Comparison of ENCODE assay signal across 15 cellular contexts in the genomic region with DNA sequence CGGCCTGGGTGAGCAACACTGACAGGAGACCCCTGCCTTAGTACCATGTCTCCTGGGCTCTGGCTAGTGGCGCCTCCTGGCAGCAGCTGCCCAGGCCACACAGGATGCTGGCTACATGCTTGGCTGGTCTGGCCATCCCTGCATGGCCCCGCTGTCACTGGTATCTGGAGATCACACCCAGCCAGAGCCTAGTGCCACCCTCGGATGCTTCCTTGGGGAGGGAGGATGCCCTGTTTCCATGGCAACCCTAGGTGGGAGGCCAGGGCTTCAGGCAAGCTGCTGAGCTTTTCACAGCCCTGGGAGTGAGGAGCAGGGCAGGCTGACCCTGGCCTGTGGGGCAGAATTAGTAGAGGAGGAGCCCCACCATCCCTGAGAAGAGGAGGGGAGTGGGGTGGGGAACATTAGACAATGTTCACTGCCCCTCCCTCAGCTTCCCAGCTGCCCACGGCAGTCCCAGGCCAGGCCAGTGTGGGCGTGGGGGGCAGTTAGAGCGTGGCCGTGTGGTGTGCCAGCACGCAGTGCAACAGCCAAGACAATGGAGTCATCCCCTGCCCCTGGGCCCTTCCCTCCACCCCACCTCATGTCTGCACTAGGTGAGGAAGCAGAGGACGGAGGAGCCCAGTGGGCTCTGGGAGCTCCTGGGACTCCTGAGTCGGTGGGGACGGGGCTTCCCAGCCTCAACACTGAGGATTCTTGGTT. TPM values are rescaled to one million over a fixed set of nuclear protein-coding genes. Genes with fewer than 3 reads are reported as not detected.
DNase-seq lines count a peak whose midpoint lies in the region; ATAC-seq and TF ChIP-seq lines count a peak whose summit lies in the region.
"Had no signal": no experiment of that assay in that cellular context is flagged by ENCODE, and none has a peak within 500 bp of the region (broad histone marks: within the 10 kb centered on the region; RNA-seq: fewer than 3 reads in every experiment).

No MANE protein-coding gene starts in this region.

- H3K9me2 ChIP-seq in SK-N-SH: no peaks in the 10 kb centered on the region
- no peaks in the 10 kb centered on the region for H3K9me2 ChIP-seq in hepatocyte (replicated peaks; ENCODE audit: insufficient read depth)

- H3F3A ChIP-seq in SK-N-SH (replicated peaks; ENCODE audit: insufficient read depth): no peaks in the 10 kb centered on the region

- 86% methylated on average over 5 of the region's 12 CpGs for WGBS in SK-N-SH (ENCODE audit: low lambda C conversion rate)
- 87% methylated on average over 12 of the region's 12 CpGs for WGBS in hepatocyte (ENCODE audit: low lambda C conversion rate, missing lambda C conversion rate)

- DNase-seq in SK-N-SH: peak; percentile 90
- peak; percentile 23 for DNase-seq in cerebellum (ENCODE audit: low spot score)
- no peak for DNase-seq in neural crest cell (ENCODE audit: low read depth, low spot score)
- no peak for DNase-seq in NCI-H1436 treated with DMSO at 0.1 percent for 48 hours (lab: John Stamatoyannopoulos, UW)
- DNase-seq in superior temporal gyrus (ENCODE audit: extremely low spot score): no peak
- no peak for DNase-seq in hepatocyte (ENCODE audit: low spot score)
- DNase-seq: Kasumi-1, MM.1S, NCI-H1105, NCI-H187 treated with DMSO at 0.1 percent for 48 hours, NCI-H2171 treated with DMSO at 0.1 percent for 48 hours, NCI-H510A, NCI-H82 had no signal

- TF ChIP-seq RAD21 in SK-N-SH (IDR thresholded peaks at IDR 0.05; ENCODE audit: low read length): peak; percentile 54

- H3K4me2 ChIP-seq in SK-N-SH: no peak overlapping the region
- no peak overlapping the region for H3K4me2 ChIP-seq in hepatocyte

- H3K27ac ChIP-seq in SK-N-SH (ENCODE audit: low read depth in 2 of 2, low read length in 1 of 2): no peak overlapping the region
- no peak overlapping the region for H3K27ac ChIP-seq in hepatocyte
- H3K27ac ChIP-seq: C4-2B had no signal

- no peak overlapping the region for H3K9ac ChIP-seq in SK-N-SH

- H3K4me1 ChIP-seq in SK-N-SH (ENCODE audit: control insufficient read depth in 1 of 2, insufficient read depth in 2 of 2, low read depth in 1 of 2, low read length in 1 of 2) (peaks cover 0 to 13% of the 10 kb centered on the region in 2 experiments; a peak in 1 of 4 replicates), hepatocyte (ENCODE audit: insufficient read depth) (no peaks in the 10 kb centered on the region)

- POLR2A ChIA-PET in SK-N-SH (lab: Yijun Ruan, JAX): no interaction called here

- no peaks in the 10 kb centered on the region for H3K79me2 ChIP-seq in SK-N-SH (ENCODE audit: insufficient read depth)
- no peaks in the 10 kb centered on the region for H3K79me2 ChIP-seq in hepatocyte

- CTCF ChIA-PET in SK-N-SH (lab: Yijun Ruan, JAX): interaction anchor here (0.7 to 13.2 kb wide), 7 partner anchors 9 to 662 kb away, joined by 3 to 113 read pairs (median 4); no protein-coding TSS in a partner anchor

- peak overlapping the region; percentile 6 for H3K27ac Mint-ChIP-seq in neural crest cell (ENCODE audit: unreplicated experiment)

- no peaks in the 10 kb centered on the region for H3K36me3 Mint-ChIP-seq in neural crest cell (ENCODE audit: low read depth)

- no peaks in the 10 kb centered on the region for H3K27me3 Mint-ChIP-seq in neural crest cell (ENCODE audit: low read depth)

- no peak; the same call in 1 of the 3 replicates for ATAC-seq in SK-N-SH treated with all-trans-retinoic acid at 6 μM for 48 hours

- no peak for TF ChIP-seq CTCF in SK-N-SH (IDR thresholded peaks at IDR 0.05)
- TF ChIP-seq CTCF in neural crest cell (conservative IDR thresholded peaks at IDR 0.05): no peak
- no peak for TF ChIP-seq CTCF in hepatocyte (IDR thresholded peaks at IDR 0.05; ENCODE audit: poor library complexity)

- peaks cover 7% of the 10 kb centered on the region for H3K4me1 Mint-ChIP-seq in neural crest cell

- H3K9me3 ChIP-seq in SK-N-SH: no peaks in the 10 kb centered on the region
- H3K9me3 ChIP-seq in hepatocyte (ENCODE audit: low read depth): no peaks in the 10 kb centered on the region

- H3K4me3 ChIP-seq in SK-N-SH (ENCODE audit: low read depth in 2 of 2, low read length in 1 of 2) (no peak overlapping the region), hepatocyte (no peak overlapping the region)

- H3K9me3 Mint-ChIP-seq in neural crest cell: no peaks in the 10 kb centered on the region

- TF ChIP-seq EP300 in SK-N-SH (IDR thresholded peaks at IDR 0.05; ENCODE audit: borderline replicate concordance in 1 of 2, low read depth in 1 of 2, low read length in 1 of 2): no peak

- H3K36me3 ChIP-seq in SK-N-SH (replicated peaks in 1 of 2; ENCODE audit: control insufficient read depth in 1 of 2, insufficient read depth in 2 of 2, low read length in 1 of 2) (no peaks in the 10 kb centered on the region), hepatocyte (replicated peaks; ENCODE audit: insufficient read depth, low read depth) (no peaks in the 10 kb centered on the region)

- H4K20me1 ChIP-seq in SK-N-SH (ENCODE audit: insufficient read depth) (no peaks in the 10 kb centered on the region), hepatocyte (ENCODE audit: insufficient read depth, poor library complexity, severe bottlenecking) (no peaks in the 10 kb centered on the region)

- H3K27me3 ChIP-seq in SK-N-SH (ENCODE audit: insufficient read depth) (no peaks in the 10 kb centered on the region), hepatocyte (no peaks in the 10 kb centered on the region)

- H3K4me3 Mint-ChIP-seq in neural crest cell: no peak overlapping the region

- H2AFZ ChIP-seq in SK-N-SH (ENCODE audit: low read depth) (no peak overlapping the region), hepatocyte (no peak overlapping the region)

TF ChIP-seq in SK-N-SH, 30 proteins besides CTCF, POLR2A, EP300 and RAD21:
- TF ChIP-seq PBX3 (IDR thresholded peaks at IDR 0.05): no peak
- TF ChIP-seq GATA2 (CRISPR knock-in tag; IDR thresholded peaks at IDR 0.05): peak; percentile 89
- no peak for TF ChIP-seq RFX5 (IDR thresholded peaks at IDR 0.05; ENCODE audit: low read length)
- peak; percentile 41; the same call in 1 of the 2 replicates for TF ChIP-seq SMC3 (IDR thresholded peaks at IDR 0.05; ENCODE audit: low read depth, low read length)
- peak; percentile 81; the same call in 1 of the 2 replicates for TF ChIP-seq MXI1 (IDR thresholded peaks at IDR 0.05; ENCODE audit: low read depth, low read length)
- TF ChIP-seq EZH2phosphoT487 (IDR thresholded peaks at IDR 0.05; ENCODE audit: borderline replicate concordance, low read depth): no peak

TF ChIP-seq in SK-N-SH treated with all-trans-retinoic acid at 6 μM for 48 hours, 23 proteins besides CTCF, POLR2A, EP300 and RAD21:
- TF ChIP-seq PPARA (CRISPR knock-in tag; IDR thresholded peaks at IDR 0.05; ENCODE audit: borderline replicate concordance): no peak
- TF ChIP-seq ZFP3 (CRISPR knock-in tag; IDR thresholded peaks at IDR 0.05): no peak
- no peak for TF ChIP-seq CSRNP3 (CRISPR knock-in tag; IDR thresholded peaks at IDR 0.05)
- TF ChIP-seq, protein P1, sequence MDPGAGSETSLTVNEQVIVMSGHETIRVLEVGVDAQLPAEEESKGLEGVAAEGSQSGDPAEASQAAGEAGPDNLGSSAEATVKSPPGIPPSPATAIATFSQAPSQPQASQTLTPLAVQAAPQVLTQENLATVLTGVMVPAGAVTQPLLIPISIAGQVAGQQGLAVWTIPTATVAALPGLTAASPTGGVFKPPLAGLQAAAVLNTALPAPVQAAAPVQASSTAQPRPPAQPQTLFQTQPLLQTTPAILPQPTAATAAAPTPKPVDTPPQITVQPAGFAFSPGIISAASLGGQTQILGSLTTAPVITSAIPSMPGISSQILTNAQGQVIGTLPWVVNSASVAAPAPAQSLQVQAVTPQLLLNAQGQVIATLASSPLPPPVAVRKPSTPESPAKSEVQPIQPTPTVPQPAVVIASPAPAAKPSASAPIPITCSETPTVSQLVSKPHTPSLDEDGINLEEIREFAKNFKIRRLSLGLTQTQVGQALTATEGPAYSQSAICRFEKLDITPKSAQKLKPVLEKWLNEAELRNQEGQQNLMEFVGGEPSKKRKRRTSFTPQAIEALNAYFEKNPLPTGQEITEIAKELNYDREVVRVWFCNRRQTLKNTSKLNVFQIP (CRISPR knock-in tag; IDR thresholded peaks at IDR 0.05; ENCODE audit: borderline replicate concordance, low read depth): no peak
- no peak for TF ChIP-seq ESRRG (CRISPR knock-in tag; IDR thresholded peaks at IDR 0.05)
- no peak for TF ChIP-seq GLIS3 (CRISPR knock-in tag; IDR thresholded peaks at IDR 0.05)

RNA-seq across cellular contexts. Expression of gene PARVB, which starts 50.3 kb away (rescaled TPM):
- polyA plus RNA-seq in SK-N-SH (2012; rRNA removed): 57.7 and 87.8 TPM in 2 replicates
- polyA plus RNA-seq in SK-N-SH (2012; cell fraction: cytosol; rRNA removed): 50.1 and 52.3 TPM in 2 replicates
- polyA plus RNA-seq in SK-N-SH (2012; cell fraction: nucleus; rRNA removed): 33.2 and 39.7 TPM in 2 replicates
- 5.1 TPM for total RNA-seq in cerebellum
- total RNA-seq in neural crest cell: 19.6 and 21.8 TPM in 2 replicates
- total RNA-seq in hepatocyte: 8.0 and 10.2 TPM in 2 replicates
- 11.2 and 13.9 TPM in 2 replicates for polyA plus RNA-seq in hepatocyte

Comparison
In these comparisons a context has a peak if more than half of its experiments do, and no peak if none do; other contexts are left out.
1. DNase-seq: peak in SK-N-SH (single experiment) and cerebellum (single experiment); none in neural crest cell (single experiment), NCI-H1436 treated with DMSO at 0.1 percent for 48 hours (single experiment), superior temporal gyrus (single experiment) and hepatocyte (single experiment).